11 cellular contexts compared by ENCODE assay signal in the genomic region with DNA sequence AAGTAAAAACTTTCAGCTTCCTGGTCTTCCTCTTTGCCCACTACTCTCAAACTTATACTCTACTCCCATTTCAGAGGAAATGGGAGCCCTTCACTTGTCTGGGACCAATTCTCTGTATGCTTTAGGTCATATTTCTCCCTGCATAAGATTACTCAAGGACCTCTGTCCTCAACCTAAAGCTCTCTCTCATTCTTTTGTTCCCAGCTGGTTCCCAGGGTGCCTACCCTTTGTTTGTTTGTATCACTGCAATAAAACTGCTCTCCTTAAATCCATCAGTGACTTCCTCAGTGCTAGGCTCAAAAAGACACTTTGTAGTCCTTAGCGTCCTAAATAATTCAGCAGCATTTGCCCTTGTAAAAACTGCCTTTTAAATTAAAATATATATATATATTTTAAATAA. TPM values are rescaled to one million over a fixed set of nuclear protein-coding genes. Genes with fewer than 3 reads are reported as not detected.
DNase-seq lines count a peak whose midpoint lies in the region; ATAC-seq and TF ChIP-seq lines count a peak whose summit lies in the region.
"Had no signal": no experiment of that assay in that cellular context is flagged by ENCODE, and none has a peak within 500 bp of the region (broad histone marks: within the 10 kb centered on the region; RNA-seq: fewer than 3 reads in every experiment).

No MANE protein-coding gene starts in this region.

- no peaks in the 10 kb centered on the region for H3K9me3 Mint-ChIP-seq in activated naive CD8-positive, alpha-beta T cell (ENCODE audit: low read depth)
- H3K9me3 Mint-ChIP-seq in naive B cell: no peaks in the 10 kb centered on the region

- peak overlapping the region; percentile 76 for H3K27ac Mint-ChIP-seq in activated naive CD8-positive, alpha-beta T cell
- H3K27ac Mint-ChIP-seq in naive B cell: peak overlapping the region; percentile 35 to 100 (median 80)

- no peak overlapping the region for H3K9ac ChIP-seq in HUES48 (ENCODE audit: low read depth, low read length)

- H3K9me3 ChIP-seq in HUES48 (ENCODE audit: control insufficient read depth, insufficient read depth, low read length) (no peaks in the 10 kb centered on the region), heart right ventricle (no peaks in the 10 kb centered on the region)
- H3K9me3 ChIP-seq: neutrophil had no signal

- DNase-seq in DMS79 treated with DMSO at 0.1 percent for 48 hours (lab: John Stamatoyannopoulos, UW) (peak; percentile 20), DMS79 (lab: John Stamatoyannopoulos, UW) (no peak), naive B cell (no peak), amniotic stem cell (lab: John Stamatoyannopoulos, UW) (no peak), heart right ventricle (no peak)
- DNase-seq in stimulated activated CD4-positive, alpha-beta T cell treated with anti-CD3 and anti-CD28 coated beads, Interleukin-2, amount 100 ng/mL, for 48 hours: no peak
- DNase-seq: anterior cingulate cortex, NCI-H226 had no signal

- ATAC-seq in naive B cell (ENCODE audit: low read depth in 2 of 2) (no peak), heart right ventricle (no peak)

- no peaks in the 10 kb centered on the region for H3K27me3 Mint-ChIP-seq in activated naive CD8-positive, alpha-beta T cell
- no peaks in the 10 kb centered on the region for H3K27me3 Mint-ChIP-seq in naive B cell

- WGBS in heart right ventricle, 2 donors: 80 to 90% methylated on average over 1 of the region's 1 CpG

- H3K36me3 ChIP-seq in HUES48 (ENCODE audit: control insufficient read depth, insufficient read depth, low read length) (peaks cover 56% of the 10 kb centered on the region), heart right ventricle (peaks cover 0 to 64% (median 21%) of the 10 kb centered on the region in 9 donors)

- H3K27me3 ChIP-seq in HUES48 (ENCODE audit: control insufficient read depth, insufficient read depth, low read length) (no peaks in the 10 kb centered on the region), heart right ventricle (no peaks in the 10 kb centered on the region)
- H3K27me3 ChIP-seq: neutrophil had no signal

- intact Hi-C loops in heart right ventricle (cut with DNase I): loop anchor here in 3 of 10 donors (2.0 to 5.0 kb wide), 2 partner anchors 36 kb away; a partner anchor contains a TSS

- H3K27ac ChIP-seq in HUES48 (ENCODE audit: low read depth, low read length) (no peak overlapping the region), heart right ventricle (no peak overlapping the region)
- H3K27ac ChIP-seq: neutrophil had no signal

- H3K4me3 ChIP-seq in HUES48 (ENCODE audit: low read depth, low read length): peak overlapping the region; percentile 14; the same call in 1 of the 2 replicates
- H3K4me3 ChIP-seq in heart right ventricle: no peak overlapping the region

- TF ChIP-seq CTCF in heart right ventricle (IDR thresholded peaks at IDR 0.05): no peak

- peaks cover 4% of the 10 kb centered on the region for H3K36me3 Mint-ChIP-seq in activated naive CD8-positive, alpha-beta T cell
- H3K36me3 Mint-ChIP-seq in naive B cell: peaks cover 21 to 33% of the 10 kb centered on the region in 2 donors

- H3K4me3 Mint-ChIP-seq in activated naive CD8-positive, alpha-beta T cell: peak overlapping the region; percentile 97
- peak overlapping the region; percentile 7 to 94 (median 78) for H3K4me3 Mint-ChIP-seq in naive B cell

- H3K4me1 Mint-ChIP-seq in activated naive CD8-positive, alpha-beta T cell (ENCODE audit: low read depth): peaks cover 66% of the 10 kb centered on the region
- peaks cover 60 to 78% (median 67%) of the 10 kb centered on the region in 3 donors for H3K4me1 Mint-ChIP-seq in naive B cell

- H3K4me1 ChIP-seq in HUES48 (ENCODE audit: control insufficient read depth, insufficient read depth, low read length): peaks cover 22% of the 10 kb centered on the region
- H3K4me1 ChIP-seq in heart right ventricle: peaks cover 15 to 79% (median 65%) of the 10 kb centered on the region in 9 donors

RNA-seq across cellular contexts. Expression of a gene that starts 2.9 kb away (rescaled TPM):
- 10 to 100 TPM; 33.6 to 80.2 (median 54.1) TPM for polyA plus RNA-seq in naive B cell (ENCODE audit: low read depth in 6 of 6)
- 100 to 1,000 TPM; 109 to 139 (median 119) TPM for total RNA-seq in heart right ventricle
- polyA plus RNA-seq in heart right ventricle: 100 to 1,000 TPM in 1 of 2 donors, 10 to 100 TPM in 1; 56.5 to 119 TPM

RNA-seq across cellular contexts. Expression of a gene that starts 19.1 kb away (rescaled TPM):
- polyA plus RNA-seq in naive B cell (ENCODE audit: low read depth in 6 of 6) (1 to 10 TPM in 1 of 6 donors, under 1 TPM in 3, not detected in 2; 0.11 to 1.4 (median 0.34) TPM), heart right ventricle (under 1 TPM; 0.09 to 0.44 TPM)
- under 1 TPM in 6 of 10 donors, not detected in 4; 0.19 to 0.78 (median 0.24) TPM for total RNA-seq in heart right ventricle

RNA-seq across cellular contexts. Expression of a gene that starts 34.4 kb away (rescaled TPM):
- polyA plus RNA-seq in naive B cell (ENCODE audit: low read depth in 6 of 6): 1 to 10 TPM in 4 of 6 donors, under 1 TPM in 2; 0.70 to 2.1 (median 1.3) TPM
- total RNA-seq in heart right ventricle: 10 to 100 TPM; 11.4 to 16.3 (median 13.0) TPM
- polyA plus RNA-seq in heart right ventricle: 1 to 10 TPM; 3.0 to 4.9 TPM

RNA-seq across cellular contexts. Expression of a gene that starts 34.7 kb away (rescaled TPM):
- polyA plus RNA-seq in naive B cell (ENCODE audit: low read depth in 6 of 6): 100 to 1,000 TPM; 204 to 259 (median 235) TPM
- 10 to 100 TPM; 70.5 to 95.6 (median 77.7) TPM for total RNA-seq in heart right ventricle
- polyA plus RNA-seq in heart right ventricle: 100 to 1,000 TPM in 1 of 2 donors, 10 to 100 TPM in 1; 80.2 to 144 TPM
